In genomic region chr3:78427303-78427702, GRCh38 we compare ENCODE assay signal across 2 cellular contexts.
A peak's percentile ranks its signal among the peaks of the same experiment; 100 is the strongest.
TF ChIP-seq lines count a peak whose summit lies in the region.

No MANE protein-coding gene starts in this region.

TF ChIP-seq in SK-N-SH, 30 proteins besides CTCF, POLR2A, EP300 and RAD21 (continued from another document):
- TF ChIP-seq, protein P1, sequence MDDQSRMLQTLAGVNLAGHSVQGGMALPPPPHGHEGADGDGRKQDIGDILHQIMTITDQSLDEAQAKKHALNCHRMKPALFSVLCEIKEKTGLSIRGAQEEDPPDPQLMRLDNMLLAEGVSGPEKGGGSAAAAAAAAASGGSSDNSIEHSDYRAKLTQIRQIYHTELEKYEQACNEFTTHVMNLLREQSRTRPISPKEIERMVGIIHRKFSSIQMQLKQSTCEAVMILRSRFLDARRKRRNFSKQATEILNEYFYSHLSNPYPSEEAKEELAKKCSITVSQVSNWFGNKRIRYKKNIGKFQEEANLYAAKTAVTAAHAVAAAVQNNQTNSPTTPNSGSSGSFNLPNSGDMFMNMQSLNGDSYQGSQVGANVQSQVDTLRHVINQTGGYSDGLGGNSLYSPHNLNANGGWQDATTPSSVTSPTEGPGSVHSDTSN (IDR thresholded peaks at IDR 0.05), result peak; percentile 37

TF ChIP-seq in HEK293T, 16 proteins besides CTCF, POLR2A, EP300 and RAD21 (continued from another document):
- TF ChIP-seq LEF1 (IDR thresholded peaks at IDR 0.05; ENCODE audit: borderline replicate concordance), result no peak
- no peak for TF ChIP-seq FOXK2 (IDR thresholded peaks at IDR 0.05)
- no peak for TF ChIP-seq HDGF (IDR thresholded peaks at IDR 0.05; ENCODE audit: borderline replicate concordance)
- TF ChIP-seq ELF4 (IDR thresholded peaks at IDR 0.05), result no peak
- no peak for TF ChIP-seq TARDBP (IDR thresholded peaks at IDR 0.05)
- no peak for TF ChIP-seq ZNF384 (IDR thresholded peaks at IDR 0.05)
- TF ChIP-seq FOXA1 (IDR thresholded peaks at IDR 0.05), result no peak
TF ChIP-seq in HEK293T: peak in this region for 0.
